In the genomic region with DNA sequence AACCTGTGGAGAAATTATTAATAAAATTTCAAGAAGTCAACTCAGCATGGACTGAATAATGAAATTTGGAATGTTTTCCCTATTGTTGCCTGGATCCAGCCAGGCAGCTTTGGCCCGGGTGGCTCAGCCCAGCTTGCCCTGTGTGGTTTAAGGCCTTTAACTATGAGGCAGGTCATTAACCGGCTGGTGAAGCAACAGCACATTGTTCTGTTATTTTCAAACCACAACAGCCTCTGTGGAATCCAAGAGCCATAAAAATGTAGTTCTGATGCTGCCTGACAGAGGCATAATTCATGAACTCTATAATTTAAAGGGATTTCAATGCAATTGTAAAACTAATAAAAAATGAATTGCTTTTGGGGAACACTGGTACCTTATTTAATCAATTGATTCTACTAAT, we compare ENCODE assay signal across 11 cellular contexts.
DNase-seq lines count a peak whose midpoint lies in the region; ATAC-seq, FAIRE-seq and TF ChIP-seq lines count a peak whose summit lies in the region.
"Had no signal": no experiment of that assay in that cellular context is flagged by ENCODE, and none has a peak within 500 bp of the region (broad histone marks: within the 10 kb centered on the region; RNA-seq: fewer than 3 reads in every experiment).

No MANE protein-coding gene starts in this region.

- ATAC-seq in HG02759 (IDR thresholded peaks at IDR 0.05; ENCODE audit: unreplicated experiment) (no peak), GM21423 (IDR thresholded peaks at IDR 0.05; ENCODE audit: unreplicated experiment) (no peak)

- H2AFZ ChIP-seq in PC-9 = no peak overlapping the region

- CTCF ChIA-PET in PC-9 (lab: Charles Lee) = no interaction called here

- H3K4me3 ChIP-seq in PC-9 = no peak overlapping the region
- no peak overlapping the region for H3K4me3 ChIP-seq in fibroblast of pulmonary artery (replicated peaks; ENCODE audit: low read depth, low read length)
- H3K4me3 ChIP-seq: ascending aorta had no signal

- BruUV-seq in PC-9 (replicated peaks; lab: Mats Ljungman, UMichigan) = no TSS peak

- 0 out of 2 replicates have a peak overlapping the region, but pooled peaks have one; percentile 1 for H3K4me2 ChIP-seq in PC-9

- no peak for FAIRE-seq in GM12892 (lab: Jason Lieb, UNC)

- no peaks in the 10 kb centered on the region for H3K9me2 ChIP-seq in PC-9 (ENCODE audit: insufficient read depth)

- no peaks in the 10 kb centered on the region for H3F3A ChIP-seq in PC-9 (ENCODE audit: insufficient read depth, low read depth)

- H3K36me3 ChIP-seq in PC-9 (ENCODE audit: low read depth) = no peaks in the 10 kb centered on the region
- H3K36me3 ChIP-seq: ascending aorta had no signal

- intact Hi-C loops in PC-9 (cut with micrococcal nuclease; ENCODE audit: unreplicated experiment) = loop anchor here (10.0 kb wide), 1 partner anchor 397 kb away; a partner anchor contains a TSS

- TF ChIP-seq POLR2A in GM12892 (IDR thresholded peaks at IDR 0.05; ENCODE audit: low read depth, low read length) = no peak

- peak; percentile 71 for DNase-seq in GM04504 (ENCODE audit: low read depth)
- DNase-seq in PC-9 = peak; percentile 42 to 47
- peak; percentile 76 for DNase-seq in fibroblast of pulmonary artery (ENCODE audit: low read depth)
- DNase-seq in retina = peak; percentile 52
- DNase-seq in NCI-H2227 treated with DMSO at 0.1 percent for 48 hours (lab: John Stamatoyannopoulos, UW) = no peak
- no peak for DNase-seq in GM12892 (ENCODE audit: insufficient read length)
- DNase-seq: DMS 273 treated with DMSO at 0.1 percent for 48 hours, NCI-H510A treated with DMSO at 0.1 percent for 48 hours had no signal

- POLR2A ChIA-PET in PC-9 (lab: Charles Lee; ENCODE audit: unreplicated experiment) = no interaction called here

- no peaks in the 10 kb centered on the region; the same call in 1 of the 2 replicates for H4K20me1 ChIP-seq in PC-9 (ENCODE audit: insufficient read depth)

- H3K9me3 ChIP-seq in PC-9 (ENCODE audit: insufficient read depth, low read depth) = no peaks in the 10 kb centered on the region
- H3K9me3 ChIP-seq: ascending aorta had no signal

- no peaks in the 10 kb centered on the region for H3K27me3 ChIP-seq in PC-9 (ENCODE audit: insufficient read depth, low read depth)
- H3K27me3 ChIP-seq: ascending aorta had no signal

- no peak overlapping the region for H3K27ac ChIP-seq in PC-9
- H3K27ac ChIP-seq: ascending aorta had no signal

- no peaks in the 10 kb centered on the region for H3K79me2 ChIP-seq in PC-9 (ENCODE audit: low read depth)

- peaks cover 5% of the 10 kb centered on the region; the same call in 1 of the 2 replicates for H3K4me1 ChIP-seq in PC-9 (replicated peaks; ENCODE audit: insufficient read depth)
- H3K4me1 ChIP-seq: ascending aorta had no signal

- TF ChIP-seq CTCF in PC-9 (conservative IDR thresholded peaks at IDR 0.05) (no peak), fibroblast of pulmonary artery (IDR thresholded peaks at IDR 0.05; ENCODE audit: low read length, missing control alignments) (no peak)

Comparison
In these comparisons a context has a peak if more than half of its experiments do, and no peak if none do; other contexts are left out.
1. DNase-seq: peak in GM04504 (single experiment), PC-9 (2 of 2), fibroblast of pulmonary artery (single experiment) and retina (single experiment); none in NCI-H2227 treated with DMSO at 0.1 percent for 48 hours (single experiment) and GM12892 (single experiment).